13 cellular contexts compared by ENCODE assay signal in the genomic region with DNA sequence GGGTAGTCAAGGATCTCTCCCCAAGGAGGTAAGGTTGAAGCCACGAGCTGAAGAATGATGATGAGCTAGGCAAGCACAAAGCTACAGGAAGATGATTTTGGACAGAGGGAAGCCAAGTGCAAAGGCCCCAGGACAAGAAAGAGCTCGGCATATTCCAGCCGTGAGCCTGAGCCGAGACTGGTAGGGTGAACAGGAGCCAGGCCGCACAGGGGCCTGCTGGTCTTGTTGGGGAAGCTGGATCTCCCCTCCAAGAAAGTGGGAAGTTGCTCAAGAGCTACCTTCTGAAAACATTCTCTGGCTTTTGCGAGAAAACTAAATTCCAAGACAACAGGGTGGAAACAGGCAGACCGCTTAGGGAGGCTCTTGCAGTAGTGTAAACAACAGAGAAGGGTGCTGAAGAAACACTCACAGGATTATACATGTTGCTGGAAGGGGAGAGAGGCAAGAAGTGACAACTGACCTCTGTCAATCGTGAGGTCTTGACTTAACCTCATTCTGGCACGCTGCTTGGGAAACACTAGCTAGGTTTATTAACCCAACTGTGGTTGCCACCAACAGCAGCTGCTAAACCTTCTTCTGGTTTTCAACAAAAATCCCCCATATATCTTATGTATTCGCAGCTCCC.
"Had no signal": no experiment of that assay in that cellular context is flagged by ENCODE, and none has a peak within 500 bp of the region (broad histone marks: within the 10 kb centered on the region; RNA-seq: fewer than 3 reads in every experiment).

No MANE protein-coding gene starts in this region.

- FAIRE-seq: islet of Langerhans had no signal

- DNase-seq: activated CD4-positive, alpha-beta T cell treated with anti-CD3 and anti-CD28 coated beads for 48 hours; activated CD8-positive, alpha-beta memory T cell treated with anti-CD3 and anti-CD28 coated beads, Interleukin-2, amount 50 U/mL, for 48 hours; activated CD8-positive, alpha-beta T cell treated with anti-CD3 and anti-CD28 coated beads, Interleukin-2, amount 10 ng/mL, durations not matched to agents 7 days and 5 days; activated naive CD4-positive, alpha-beta T cell treated with Interleukin-2 at 50 U/mL for 16 hours; body of pancreas; endodermal cell; stimulated activated CD4-positive, alpha-beta T cell treated with anti-CD3 and anti-CD28 coated beads, Interleukin-12 subunit alpha, Interleukin-12 subunit beta, amount 100 ng/mL, for 4 hours; stimulated activated naive CD8-positive, alpha-beta T cell treated with anti-CD3 and anti-CD28 coated beads, Interleukin-15, Interleukin-2, amounts not matched to agents 100 U/mL and 50 U/mL, for 24 hours had no signal

- H3K4me3 ChIP-seq: body of pancreas had no signal

- H3K27ac ChIP-seq: body of pancreas had no signal

- H3K4me1 Mint-ChIP-seq: central memory CD8-positive, alpha-beta T cell had no signal

- H3K4me1 ChIP-seq: body of pancreas had no signal

- H3K9me3 Mint-ChIP-seq: central memory CD8-positive, alpha-beta T cell had no signal

- H3K4me3 Mint-ChIP-seq: activated CD8-positive, alpha-beta T cell treated with anti-CD3 and anti-CD28 coated beads, Interleukin-2, amount 10 ng/mL, durations not matched to agents 7 days and 5 days; central memory CD8-positive, alpha-beta T cell; dendritic cell treated with granulocyte-macrophage colony-stimulating factor and Interleukin-4, amounts not matched to agents 40 ng/mL and 50 ng/mL, for 4 days; endodermal cell; WTC11 had no signal

- H3K27me3 Mint-ChIP-seq: central memory CD8-positive, alpha-beta T cell; dendritic cell treated with granulocyte-macrophage colony-stimulating factor and Interleukin-4, amounts not matched to agents 40 ng/mL and 50 ng/mL, for 4 days had no signal

- ATAC-seq: activated CD8-positive, alpha-beta T cell treated with anti-CD3 and anti-CD28 coated beads, Interleukin-2, amount 10 ng/mL, durations not matched to agents 7 days and 5 days; body of pancreas; sciatic nerve; stimulated activated naive CD8-positive, alpha-beta T cell treated with anti-CD3 and anti-CD28 coated beads, Interleukin-15, Interleukin-2, amounts not matched to agents 100 U/mL and 50 U/mL, for 24 hours; WTC11 had no signal

- H3K27me3 ChIP-seq: body of pancreas had no signal

- H3K9me3 ChIP-seq: body of pancreas had no signal

- H3K27ac Mint-ChIP-seq: activated CD8-positive, alpha-beta T cell treated with anti-CD3 and anti-CD28 coated beads, Interleukin-2, amount 10 ng/mL, durations not matched to agents 7 days and 5 days; dendritic cell treated with granulocyte-macrophage colony-stimulating factor and Interleukin-4, amounts not matched to agents 40 ng/mL and 50 ng/mL, for 4 days; endodermal cell; WTC11 had no signal
